ENCODE assay signal across 36 cellular contexts in the genomic region with DNA sequence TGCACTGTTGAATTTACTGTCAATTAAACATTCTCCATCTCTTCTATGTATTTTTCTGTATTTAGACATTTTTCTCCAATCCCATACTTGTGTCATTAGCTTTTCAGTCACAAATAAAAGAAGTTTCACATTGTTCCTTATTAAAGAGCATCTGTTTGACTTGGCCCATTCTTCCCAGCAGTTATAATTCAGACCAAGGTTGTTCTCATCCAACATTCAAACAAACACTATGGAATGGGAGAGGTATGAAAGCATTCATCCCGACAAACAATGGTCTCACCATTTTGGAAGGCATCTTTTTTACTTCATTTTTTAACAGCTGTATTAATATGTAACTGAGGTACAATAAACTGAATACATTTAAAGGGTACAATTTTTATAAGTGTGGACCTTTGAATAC.
"Had no signal": no experiment of that assay in that cellular context is flagged by ENCODE, and none has a peak within 500 bp of the region (broad histone marks: within the 10 kb centered on the region; RNA-seq: fewer than 3 reads in every experiment).

No MANE protein-coding gene starts in this region.

- DNase-seq: Karpas-422, Kasumi-1, KBM-7, KG1, MG63, MM.1S, MV-4-11, NCI-H1048, NCI-H1092, NCI-H1105, NCI-H1105 treated with DMSO at 0.1 percent for 48 hours, NCI-H1417, NCI-H1417 treated with DMSO at 0.1 percent for 48 hours, NCI-H1436, NCI-H1436 treated with DMSO at 0.1 percent for 48 hours, NCI-H146, NCI-H1694, NCI-H1694 treated with DMSO at 0.1 percent for 48 hours, NCI-H187, NCI-H187 treated with DMSO at 0.1 percent for 48 hours, NCI-H1930, NCI-H2029, NCI-H2029 treated with DMSO at 0.1 percent for 48 hours, NCI-H2081, NCI-H2081 treated with DMSO at 0.1 percent for 48 hours, NCI-H2107, NCI-H2171, NCI-H2171 treated with DMSO at 0.1 percent for 48 hours, NCI-H2227 treated with DMSO at 0.1 percent for 48 hours, NCI-H226, NCI-H345, NCI-H446, NCI-H446 treated with DMSO at 0.1 percent for 48 hours, NCI-H510A, NCI-H510A treated with DMSO at 0.1 percent for 48 hours had no signal

- H3K36me3 ChIP-seq: MG63 had no signal

- H3K27me3 ChIP-seq: MG63 had no signal

- H3K4me2 ChIP-seq: KMS-11 had no signal

- H3K27ac ChIP-seq: KMS-11 had no signal

- H3K9me3 ChIP-seq: MG63 had no signal

- H3K9ac ChIP-seq: KMS-11 had no signal

- H3K4me3 ChIP-seq: MG63 had no signal
